ENCODE assay signal across 17 cellular contexts in genomic region chr5:52837591-52838001, GRCh38. TPM values are rescaled to one million over a fixed set of nuclear protein-coding genes. Genes with fewer than 3 reads are reported as not detected.
DNase-seq lines count a peak whose midpoint lies in the region; ATAC-seq and TF ChIP-seq lines count a peak whose summit lies in the region.
"Had no signal": no experiment of that assay in that cellular context is flagged by ENCODE, and none has a peak within 500 bp of the region (broad histone marks: within the 10 kb centered on the region; RNA-seq: fewer than 3 reads in every experiment).

No MANE protein-coding gene starts in this region.

- ATAC-seq in GM21367 (IDR thresholded peaks at IDR 0.05; ENCODE audit: unreplicated experiment) (no peak), GM18909 (IDR thresholded peaks at IDR 0.05; ENCODE audit: poor library complexity, unreplicated experiment) (no peak), HG02623 (IDR thresholded peaks at IDR 0.05; ENCODE audit: unreplicated experiment) (no peak), HG03521 (IDR thresholded peaks at IDR 0.05; ENCODE audit: unreplicated experiment) (no peak)
- ATAC-seq: stimulated activated effector memory CD8-positive, alpha-beta T cell treated with anti-CD3 and anti-CD28 coated beads, Interleukin-12 subunit alpha, Interleukin-12 subunit beta, amount 100 ng/mL, for 72 hours had no signal

- H3K9me3 ChIP-seq in mesodermal cell (ENCODE audit: control insufficient read depth, low read length) (no peaks in the 10 kb centered on the region), stomach smooth muscle (ENCODE audit: control insufficient read depth in 2 of 2, low read length in 2 of 2) (no peaks in the 10 kb centered on the region)
- H3K9me3 ChIP-seq: HAP-1 had no signal

- TF ChIP-seq CTCF in HFFc6 (IDR thresholded peaks at IDR 0.05), result no peak
- no peak for TF ChIP-seq CTCF in coronary artery (IDR thresholded peaks at IDR 0.05)

- H3K4me1 ChIP-seq in mesodermal cell (ENCODE audit: control insufficient read depth, insufficient read depth, low read length, poor library complexity, severe bottlenecking), result peaks cover 26% of the 10 kb centered on the region
- peaks cover 9% of the 10 kb centered on the region for H3K4me1 ChIP-seq in stomach smooth muscle (ENCODE audit: control insufficient read depth, insufficient read depth, low read length)
- H3K4me1 ChIP-seq: HAP-1 had no signal

- no CpG with 5 or more reads among the region's 2 CpGs for WGBS in mesodermal cell (ENCODE audit: insufficient coverage in 2 of 2), 2 experiments

- peak overlapping the region in 1 of 2 donors; percentile 63 for H3K9ac ChIP-seq in stomach smooth muscle (ENCODE audit: low read length in 2 of 2)

- peaks cover 12% of the 10 kb centered on the region for H3K36me3 Mint-ChIP-seq in HFFc6 (ENCODE audit: low read depth)
- H3K36me3 Mint-ChIP-seq: activated naive CD8-positive, alpha-beta T cell treated with anti-CD3 and anti-CD28 coated beads, Interleukin-2, amount 10 ng/mL, durations not matched to agents 7 days and 5 days; stimulated activated effector memory CD8-positive, alpha-beta T cell treated with anti-CD3 and anti-CD28 coated beads, Interleukin-12 subunit alpha, Interleukin-12 subunit beta, amount 100 ng/mL, for 72 hours had no signal

- no peaks in the 10 kb centered on the region for H3K27me3 ChIP-seq in stomach smooth muscle (ENCODE audit: control insufficient read depth in 1 of 2, insufficient read depth in 2 of 2, low read length in 2 of 2)

- no peaks in the 10 kb centered on the region for H3K9me3 Mint-ChIP-seq in HFFc6
- H3K9me3 Mint-ChIP-seq: activated naive CD8-positive, alpha-beta T cell treated with anti-CD3 and anti-CD28 coated beads, Interleukin-2, amount 10 ng/mL, durations not matched to agents 7 days and 5 days; stimulated activated effector memory CD8-positive, alpha-beta T cell treated with anti-CD3 and anti-CD28 coated beads, Interleukin-12 subunit alpha, Interleukin-12 subunit beta, amount 100 ng/mL, for 72 hours had no signal

- peak overlapping the region; percentile 71 for H3K4me3 Mint-ChIP-seq in HFFc6
- H3K4me3 Mint-ChIP-seq: activated naive CD8-positive, alpha-beta T cell treated with anti-CD3 and anti-CD28 coated beads, Interleukin-2, amount 10 ng/mL, durations not matched to agents 7 days and 5 days; stimulated activated effector memory CD8-positive, alpha-beta T cell treated with anti-CD3 and anti-CD28 coated beads, Interleukin-12 subunit alpha, Interleukin-12 subunit beta, amount 100 ng/mL, for 72 hours had no signal

- peak overlapping the region; percentile 36 for H3K4me3 ChIP-seq in coronary artery
- no peak overlapping the region for H3K4me3 ChIP-seq in mesodermal cell (ENCODE audit: extremely low read depth, insufficient read depth, low read length, poor library complexity, severe bottlenecking)
- H3K4me3 ChIP-seq in stomach smooth muscle (ENCODE audit: low read length in 2 of 2), result peak overlapping the region; percentile 45 to 50
- H3K4me3 ChIP-seq: HAP-1, lung, PC-9 had no signal

- H3K36me3 ChIP-seq in mesodermal cell (ENCODE audit: control insufficient read depth, insufficient read depth, low read length) (no peaks in the 10 kb centered on the region), stomach smooth muscle (ENCODE audit: control insufficient read depth in 2 of 2, insufficient read depth in 2 of 2, low read length in 2 of 2) (no peaks in the 10 kb centered on the region)
- H3K36me3 ChIP-seq: HAP-1 had no signal

- H3K27ac Mint-ChIP-seq in HFFc6, result peak overlapping the region; percentile 84
- H3K27ac Mint-ChIP-seq: activated naive CD8-positive, alpha-beta T cell treated with anti-CD3 and anti-CD28 coated beads, Interleukin-2, amount 10 ng/mL, durations not matched to agents 7 days and 5 days; stimulated activated effector memory CD8-positive, alpha-beta T cell treated with anti-CD3 and anti-CD28 coated beads, Interleukin-12 subunit alpha, Interleukin-12 subunit beta, amount 100 ng/mL, for 72 hours had no signal

- peaks cover 75% of the 10 kb centered on the region for H3K4me1 Mint-ChIP-seq in HFFc6 (ENCODE audit: low read depth)
- H3K4me1 Mint-ChIP-seq: activated naive CD8-positive, alpha-beta T cell treated with anti-CD3 and anti-CD28 coated beads, Interleukin-2, amount 10 ng/mL, durations not matched to agents 7 days and 5 days had no signal

- H3K27me3 Mint-ChIP-seq in HFFc6 (ENCODE audit: insufficient read depth), result no peaks in the 10 kb centered on the region
- H3K27me3 Mint-ChIP-seq: activated naive CD8-positive, alpha-beta T cell treated with anti-CD3 and anti-CD28 coated beads, Interleukin-2, amount 10 ng/mL, durations not matched to agents 7 days and 5 days had no signal

- peak; percentile 36 for DNase-seq in HFFc6
- no peak for DNase-seq in coronary artery (ENCODE audit: low spot score)
- DNase-seq: activated CD4-positive, CD25-positive, alpha-beta regulatory T cell treated with anti-CD3 and anti-CD28 coated beads, Interleukin-2, amount 50 U/mL, for 72 hours; activated naive CD8-positive, alpha-beta T cell treated with anti-CD3 and anti-CD28 coated beads, Interleukin-2, amount 10 ng/mL, durations not matched to agents 7 days and 5 days; NCI-H1092 treated with DMSO at 0.1 percent for 48 hours; NCI-H226; PC-9 had no signal

- H3K27ac ChIP-seq in coronary artery (peak overlapping the region; percentile 73 to 81), mesodermal cell (ENCODE audit: low read depth, low read length, severe bottlenecking) (peak overlapping the region; percentile 32), stomach smooth muscle (ENCODE audit: low read length) (peak overlapping the region; percentile 62)
- H3K27ac ChIP-seq: PC-9 had no signal

RNA-seq across cellular contexts. Expression of gene ITGA1, which starts 49.9 kb away (rescaled TPM):
- total RNA-seq in HFFc6 (2021; fragmentation: NEBNext Ultra II Directional; extraction: Animal tissue kit (Norgen Biotek cat#: 25700)), result 100 to 1,000 TPM in 1 of 6 experiments, 10 to 100 TPM in 5; 46.9 to 101 (median 83.9) TPM
- polyA plus RNA-seq in mesodermal cell (2013, experiment 1 of 2), result 146 TPM
- 144 TPM for polyA plus RNA-seq in mesodermal cell (2013, experiment 2 of 2)
- total RNA-seq: G401 had no signal

RNA-seq across cellular contexts. Expression of gene PELO, which starts 49.9 kb away (rescaled TPM):
- total RNA-seq in HFFc6 (2021; fragmentation: NEBNext Ultra II Directional; extraction: Animal tissue kit (Norgen Biotek cat#: 25700)), result 10 to 100 TPM; 52.6 to 77.2 (median 72.8) TPM
- 39.8 TPM for polyA plus RNA-seq in mesodermal cell (2013, experiment 1 of 2)
- polyA plus RNA-seq in mesodermal cell (2013, experiment 2 of 2), result 29.9 TPM
